In the genomic region with DNA sequence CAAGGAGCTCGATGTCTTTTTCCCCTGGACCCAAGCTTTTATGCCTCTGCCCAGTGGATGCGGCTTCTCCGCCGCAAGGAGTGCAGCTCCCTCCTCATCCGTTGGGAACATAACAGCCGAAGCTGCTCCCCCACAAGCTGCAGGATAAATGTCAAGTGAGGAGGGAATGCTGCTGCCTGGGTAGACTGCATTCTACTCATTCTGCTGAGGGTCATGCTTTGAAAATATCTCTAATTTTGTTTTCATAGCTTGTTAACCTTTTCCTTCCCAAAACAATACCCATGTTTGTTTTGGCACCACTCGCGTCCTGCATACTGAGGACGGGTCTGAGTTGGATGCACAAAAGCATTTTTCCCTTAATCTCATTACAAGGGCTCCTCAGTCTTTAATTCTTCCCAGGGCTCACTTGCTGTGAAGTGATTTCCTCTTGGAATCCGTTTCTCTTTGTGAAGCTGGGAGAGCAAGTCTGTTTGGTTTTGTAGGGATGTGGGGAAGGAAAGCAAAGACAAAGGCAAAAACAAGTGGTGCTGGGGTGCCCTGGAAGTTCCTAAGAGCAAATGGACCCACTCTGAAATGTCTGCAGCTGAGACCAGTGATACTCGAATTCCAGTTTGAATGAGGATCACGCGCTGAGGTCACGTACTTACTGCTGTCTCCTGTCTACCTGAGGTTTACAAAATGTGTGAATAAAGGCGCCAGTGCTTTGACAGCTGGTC, we compare ENCODE assay signal across 10 cellular contexts.
A peak's percentile ranks its signal among the peaks of the same experiment; 100 is the strongest.
DNase-seq lines count a peak whose midpoint lies in the region; TF ChIP-seq lines count a peak whose summit lies in the region.
"Had no signal": no experiment of that assay in that cellular context is flagged by ENCODE, and none has a peak within 500 bp of the region (broad histone marks: within the 10 kb centered on the region; RNA-seq: fewer than 3 reads in every experiment).

No MANE protein-coding gene starts in this region.

- no peaks in the 10 kb centered on the region for H3K36me3 Mint-ChIP-seq in type B pancreatic cell
- H3K36me3 Mint-ChIP-seq: activated naive CD8-positive, alpha-beta T cell had no signal

- no peak overlapping the region for H3K4me2 ChIP-seq in Karpas-422 (ENCODE audit: low read depth, low read length, poor library complexity, severe bottlenecking)
- H3K4me2 ChIP-seq: A549 had no signal

- no peaks in the 10 kb centered on the region for H3K79me2 ChIP-seq in Karpas-422 (ENCODE audit: low read length)

- H4K20me1 ChIP-seq in Karpas-422 (ENCODE audit: insufficient read depth, low read depth, low read length): no peaks in the 10 kb centered on the region

- DNase-seq in NCI-H1417 (lab: John Stamatoyannopoulos, UW): peak in 2 of 3 experiments; percentile 52 to 76
- no peak for DNase-seq in NCI-H1417 treated with DMSO at 0.1 percent for 48 hours (lab: John Stamatoyannopoulos, UW)
- DNase-seq in brain pericyte (ENCODE audit: low read depth, low spot score): peak; percentile 88
- DNase-seq in left kidney (ENCODE audit: low read depth, low spot score): peak; percentile 91
- no peak for DNase-seq in type B pancreatic cell (ENCODE audit: extremely low spot score, unreplicated experiment)
- DNase-seq in mesenteric fat pad (ENCODE audit: low spot score): no peak
- DNase-seq in Karpas-422: no peak
- DNase-seq in activated CD4-positive, alpha-beta T cell treated with anti-CD3 and anti-CD28 coated beads, Interleukin-2, amount 50 U/mL, for 48 hours: no peak

- H3K36me3 ChIP-seq in Karpas-422 (ENCODE audit: insufficient read depth, low read length): no peaks in the 10 kb centered on the region

- H3K4me1 ChIP-seq in Karpas-422 (ENCODE audit: low read length): no peaks in the 10 kb centered on the region

- no peaks in the 10 kb centered on the region for H3K9me2 ChIP-seq in Karpas-422 (replicated peaks; ENCODE audit: insufficient read depth, low read length)

- no peak for TF ChIP-seq CTCF in type B pancreatic cell (conservative IDR thresholded peaks at IDR 0.05)

- H3K27me3 ChIP-seq in Karpas-422 (ENCODE audit: low read length): no peaks in the 10 kb centered on the region

- no peak overlapping the region for H3K9ac ChIP-seq in Karpas-422 (ENCODE audit: low read length)

- no peaks in the 10 kb centered on the region for H3K9me3 Mint-ChIP-seq in type B pancreatic cell

- H3K4me3 ChIP-seq in Karpas-422 (ENCODE audit: low read length): no peak overlapping the region
- H3K4me3 ChIP-seq: A549 had no signal

- no peak overlapping the region for H3K27ac ChIP-seq in Karpas-422 (ENCODE audit: low read length)

- H3K4me3 Mint-ChIP-seq in type B pancreatic cell: peak overlapping the region; percentile 29
- H3K4me3 Mint-ChIP-seq: activated naive CD8-positive, alpha-beta T cell had no signal

- H3K9me3 ChIP-seq in Karpas-422 (ENCODE audit: low read length): no peaks in the 10 kb centered on the region
- H3K9me3 ChIP-seq: A549 had no signal

- H3K27me3 Mint-ChIP-seq in type B pancreatic cell: no peaks in the 10 kb centered on the region
- H3K27me3 Mint-ChIP-seq: activated naive CD8-positive, alpha-beta T cell had no signal

- H3K27ac Mint-ChIP-seq in type B pancreatic cell: peak overlapping the region; percentile 67
- H3K27ac Mint-ChIP-seq: activated naive CD8-positive, alpha-beta T cell had no signal

- no peak overlapping the region for H2AFZ ChIP-seq in Karpas-422 (ENCODE audit: low read length)

- H3K4me1 Mint-ChIP-seq in type B pancreatic cell (ENCODE audit: unreplicated experiment): peaks cover 50% of the 10 kb centered on the region

Comparison
In these comparisons a context has a peak if more than half of its experiments do, and no peak if none do; other contexts are left out.
1. DNase-seq: peak in NCI-H1417 (2 of 3), brain pericyte (single experiment) and left kidney (single experiment); none in NCI-H1417 treated with DMSO at 0.1 percent for 48 hours (single experiment), type B pancreatic cell (single experiment), mesenteric fat pad (single experiment), Karpas-422 (single experiment) and activated CD4-positive, alpha-beta T cell treated with anti-CD3 and anti-CD28 coated beads, Interleukin-2, amount 50 U/mL, for 48 hours (0 of 2).